ENCODE assay signal across 18 cellular contexts in genomic region chr22:36795633-36796032, GRCh38. TPM values are rescaled to one million over a fixed set of nuclear protein-coding genes. Genes with fewer than 3 reads are reported as not detected.
DNase-seq lines count a peak whose midpoint lies in the region; ATAC-seq, FAIRE-seq and TF ChIP-seq lines count a peak whose summit lies in the region.
"Had no signal": no experiment of that assay in that cellular context is flagged by ENCODE, and none has a peak within 500 bp of the region (broad histone marks: within the 10 kb centered on the region; RNA-seq: fewer than 3 reads in every experiment).

No MANE protein-coding gene starts in this region.

- peak; percentile 8 for DNase-seq in DMS79 treated with DMSO at 0.1 percent for 48 hours (lab: John Stamatoyannopoulos, UW)
- peak; percentile 6 for DNase-seq in H4 (ENCODE audit: low spot score)
- DNase-seq in left lung = no peak
- DNase-seq in NCI-H146 (lab: John Stamatoyannopoulos, UW) = no peak
- DNase-seq in H54 (ENCODE audit: insufficient read length, low spot score) = no peak
- DNase-seq in AML-193 (lab: John Stamatoyannopoulos, UW) = no peak
- DNase-seq in CD4-positive, alpha-beta memory T cell = no peak
- DNase-seq: Calu3; CD4-positive, CD25-positive, alpha-beta regulatory T cell; DMS 273 treated with DMSO at 0.1 percent for 48 hours; GF-D8; H9; IMR-90; KBM-7 had no signal

- no peak for TF ChIP-seq CTCF in left lung (IDR thresholded peaks at IDR 0.05)

- H3K27ac Mint-ChIP-seq in CD4-positive, alpha-beta memory T cell = no peak overlapping the region
- H3K27ac Mint-ChIP-seq: CD4-positive, CD25-positive, alpha-beta regulatory T cell had no signal

- peak; percentile 39 for ATAC-seq in left lung
- ATAC-seq: A549 had no signal

- no peak for TF ChIP-seq POLR2A in H54 (IDR thresholded peaks at IDR 0.05; ENCODE audit: low read depth, low read length)

- no peak overlapping the region for H3K4me3 ChIP-seq in left lung
- H3K4me3 ChIP-seq in CD4-positive, alpha-beta memory T cell (ENCODE audit: low read length in 2 of 2) = no peak overlapping the region
- H3K4me3 ChIP-seq: A549; BLaER1 treated with 17β-estradiol and CSF1 and Interleukin-3, amounts not matched to agents 10 nM and 100 nM had no signal

- no peaks in the 10 kb centered on the region for H3K9me3 Mint-ChIP-seq in CD4-positive, alpha-beta memory T cell

- H3K4me1 Mint-ChIP-seq in CD4-positive, alpha-beta memory T cell = no peaks in the 10 kb centered on the region

- no peak overlapping the region for H3K4me3 Mint-ChIP-seq in CD4-positive, alpha-beta memory T cell
- H3K4me3 Mint-ChIP-seq: CD4-positive, CD25-positive, alpha-beta regulatory T cell had no signal

- intact Hi-C loops in left lung (cut with DNase I) = no loop called here
- intact Hi-C loops in CD4-positive, alpha-beta memory T cell (cut with micrococcal nuclease) = no loop called here

- CTCF ChIA-PET in CD4-positive, alpha-beta memory T cell (lab: Charles Lee; ENCODE audit: partially characterized antibody) = no interaction called here

- H3K36me3 ChIP-seq in left lung = no peaks in the 10 kb centered on the region
- no peaks in the 10 kb centered on the region for H3K36me3 ChIP-seq in CD4-positive, alpha-beta memory T cell (ENCODE audit: insufficient read depth, low read length)
- H3K36me3 ChIP-seq: BLaER1 treated with 17β-estradiol and CSF1 and Interleukin-3, amounts not matched to agents 10 nM and 100 nM had no signal

- H3K27me3 ChIP-seq in left lung = peaks cover 0 to 58% of the 10 kb centered on the region in 2 donors
- no peaks in the 10 kb centered on the region for H3K27me3 ChIP-seq in CD4-positive, alpha-beta memory T cell (ENCODE audit: insufficient read depth, low read length)

- no peak overlapping the region for H3K27ac ChIP-seq in left lung
- H3K27ac ChIP-seq in CD4-positive, alpha-beta memory T cell (ENCODE audit: low read depth, low read length) = no peak overlapping the region
- H3K27ac ChIP-seq: A549; BLaER1 treated with 17β-estradiol and CSF1 and Interleukin-3, amounts not matched to agents 10 nM and 100 nM had no signal

- no peak for FAIRE-seq in H54 (lab: Jason Lieb, UNC)
- FAIRE-seq: A549 had no signal

- no peaks in the 10 kb centered on the region for H3K9me3 ChIP-seq in left lung
- H3K9me3 ChIP-seq in CD4-positive, alpha-beta memory T cell (ENCODE audit: control insufficient read depth in 1 of 2, low read length in 2 of 2) = no peaks in the 10 kb centered on the region
- H3K9me3 ChIP-seq: A549; BLaER1 treated with 17β-estradiol and CSF1 and Interleukin-3, amounts not matched to agents 10 nM and 100 nM had no signal

- no peaks in the 10 kb centered on the region for H3K36me3 Mint-ChIP-seq in CD4-positive, alpha-beta memory T cell
- H3K36me3 Mint-ChIP-seq: CD4-positive, CD25-positive, alpha-beta regulatory T cell had no signal

- POLR2A ChIA-PET in CD4-positive, alpha-beta memory T cell (lab: Charles Lee; ENCODE audit: partially characterized antibody) = no interaction called here

- H3K4me1 ChIP-seq in left lung = no peaks in the 10 kb centered on the region
- H3K4me1 ChIP-seq in CD4-positive, alpha-beta memory T cell (ENCODE audit: insufficient read depth, low read length) = no peaks in the 10 kb centered on the region

- H3K27me3 Mint-ChIP-seq in CD4-positive, alpha-beta memory T cell = peaks cover 0 to 9% of the 10 kb centered on the region in 2 donors
- H3K27me3 Mint-ChIP-seq: CD4-positive, CD25-positive, alpha-beta regulatory T cell had no signal

RNA-seq across cellular contexts. Expression of gene IFT27, which starts 19.7 kb away (rescaled TPM):
- 12.9 and 17.7 TPM in 2 replicates for total RNA-seq in H4 (2014; rRNA removed; shearing (Covaris generic))
- 10 to 100 TPM; 24.5 to 28.0 TPM for total RNA-seq in left lung
- 10 to 100 TPM; 38.2 to 42.6 TPM for total RNA-seq in CD4-positive, alpha-beta memory T cell
- 10 to 100 TPM in 1 of 2 donors, 1 to 10 TPM in 1; 9.8 to 11.1 TPM for polyA plus RNA-seq in CD4-positive, alpha-beta memory T cell

RNA-seq across cellular contexts. Expression of gene PVALB, which starts 21.2 kb away (rescaled TPM):
- total RNA-seq in H4 (2014; rRNA removed; shearing (Covaris generic)) = not detected in 2 replicates
- total RNA-seq in left lung = under 1 TPM; 0.70 to 0.76 TPM
- not detected for total RNA-seq in CD4-positive, alpha-beta memory T cell
- polyA plus RNA-seq in CD4-positive, alpha-beta memory T cell = not detected
- total RNA-seq: Calu3; CD4-positive, CD25-positive, alpha-beta regulatory T cell; HT-29; IMR-90 had no signal
- polyA plus RNA-seq: A549; AG04450; CD4-positive, CD25-positive, alpha-beta regulatory T cell; IMR-90 had no signal

Comparison
In these comparisons a context has a peak if more than half of its experiments do, and no peak if none do; other contexts are left out.
1. DNase-seq: peak in DMS79 treated with DMSO at 0.1 percent for 48 hours (single experiment) and H4 (single experiment); none in left lung (0 of 2), NCI-H146 (single experiment), H54 (single experiment), AML-193 (0 of 2) and CD4-positive, alpha-beta memory T cell (0 of 5).